8 cellular contexts compared by ENCODE assay signal in the genomic region with DNA sequence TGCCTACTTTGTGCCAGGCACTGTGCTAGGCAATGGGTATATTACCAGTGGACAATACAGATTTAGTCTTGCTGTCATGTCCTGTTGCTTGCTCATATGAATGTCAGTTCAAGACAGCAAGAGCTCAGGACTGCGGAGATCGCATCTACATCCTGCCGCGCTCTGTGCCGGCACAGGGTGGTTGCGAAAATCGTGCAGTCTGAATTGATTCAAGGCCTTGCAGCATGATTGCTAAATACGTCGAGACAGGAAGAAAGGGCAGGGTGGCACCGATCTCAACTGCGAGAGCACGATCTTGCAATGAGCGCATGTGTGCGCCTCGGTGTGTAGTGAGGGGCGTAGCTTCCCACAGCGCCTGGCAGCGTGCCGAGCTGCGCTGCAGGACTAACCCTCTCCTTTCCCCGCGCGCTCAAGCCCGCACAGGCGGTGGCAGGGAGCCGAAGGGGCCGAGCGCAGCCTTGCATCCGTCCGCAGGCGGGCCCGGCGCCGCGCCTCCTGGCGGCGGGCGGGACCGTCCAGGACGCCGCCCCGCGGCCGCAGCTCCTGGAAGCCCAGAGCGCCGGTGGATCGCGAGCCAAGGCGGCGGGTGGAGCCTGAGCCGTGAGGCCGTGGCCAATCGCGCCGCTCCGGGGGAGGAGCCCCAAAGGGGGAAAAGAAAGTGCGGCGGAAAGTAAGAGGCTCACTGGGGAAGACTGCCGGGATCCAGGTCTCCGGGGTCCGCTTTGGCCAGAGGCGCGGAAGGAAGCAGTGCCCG. TPM values are rescaled to one million over a fixed set of nuclear protein-coding genes. Genes with fewer than 3 reads are reported as not detected.
DNase-seq lines count a peak whose midpoint lies in the region; ATAC-seq and TF ChIP-seq lines count a peak whose summit lies in the region.

Gene IL1RAP (plus strand): TSS at position 677 of the 754 bp plus-strand sequence. CDS start 50,205 bp downstream, outside the sequence.

- intact Hi-C loops in activated CD4-positive, alpha-beta T cell treated with anti-CD3 and anti-CD28 coated beads for 36 hours (cut with DNase I, micrococcal nuclease): loop anchor here (1.0 to 10.0 kb wide), 8 partner anchors 22 to 549 kb away; no protein-coding TSS in a partner anchor
- intact Hi-C loops in left colon (cut with DNase I, micrococcal nuclease): no loop called here

- H3K4me1 Mint-ChIP-seq in activated CD4-positive, alpha-beta T cell treated with anti-CD3 and anti-CD28 coated beads for 36 hours: peaks cover 36% of the 10 kb centered on the region

- H3K9me3 Mint-ChIP-seq in activated CD4-positive, alpha-beta T cell treated with anti-CD3 and anti-CD28 coated beads for 36 hours (ENCODE audit: low read depth): peaks cover 2% of the 10 kb centered on the region

- ATAC-seq in GM18907 (IDR thresholded peaks at IDR 0.05; ENCODE audit: unreplicated experiment): peak; percentile 99
- ATAC-seq in HG03175 (IDR thresholded peaks at IDR 0.05; ENCODE audit: unreplicated experiment): peak; percentile 98
- ATAC-seq in activated CD4-positive, alpha-beta T cell treated with anti-CD3 and anti-CD28 coated beads for 36 hours: peak; percentile 94
- ATAC-seq in left colon: peak; percentile 97

- no peak for TF ChIP-seq CTCF in AG09319 (IDR thresholded peaks at IDR 0.05; ENCODE audit: low read depth, low read length)

- H3K27me3 Mint-ChIP-seq in activated CD4-positive, alpha-beta T cell treated with anti-CD3 and anti-CD28 coated beads for 36 hours: no peaks in the 10 kb centered on the region

- H3K4me3 Mint-ChIP-seq in activated CD4-positive, alpha-beta T cell treated with anti-CD3 and anti-CD28 coated beads for 36 hours: peak within 1 kb of the TSS; percentile 85

- H3K27ac Mint-ChIP-seq in activated CD4-positive, alpha-beta T cell treated with anti-CD3 and anti-CD28 coated beads for 36 hours: peak within 1 kb of the TSS; percentile 77

- H3K27ac ChIP-seq in cingulate gyrus (ENCODE audit: low read depth, low read length): peak within 1 kb of the TSS; percentile 66

- CTCF ChIA-PET in activated CD4-positive, alpha-beta T cell treated with anti-CD3 and anti-CD28 coated beads for 36 hours (lab: Charles Lee): interaction anchor here (0.6 to 1.5 kb wide), 13 partner anchors 13 to 1137 kb away, joined by 3 to 4 read pairs (median 3); no protein-coding TSS in a partner anchor

- DNase-seq in AG09319 (ENCODE audit: extremely low read depth, low read depth) (peak; percentile 89), NCI-H446 treated with DMSO at 0.1 percent for 48 hours (lab: John Stamatoyannopoulos, UW) (peak; percentile 48), left colon (peak; percentile 88 to 93)
- DNase-seq in activated CD4-positive, alpha-beta T cell treated with anti-CD3 and anti-CD28 coated beads for 36 hours: peak; percentile 92
- peak; percentile 71 to 81 for DNase-seq in stimulated activated CD4-positive, alpha-beta T cell treated with anti-CD3 and anti-CD28 coated beads, Interleukin-1b, Interleukin-23, amount 100 ng/mL, for 4 hours (ENCODE audit: low read depth in 2 of 2)

- peaks cover 10% of the 10 kb centered on the region for H3K36me3 Mint-ChIP-seq in activated CD4-positive, alpha-beta T cell treated with anti-CD3 and anti-CD28 coated beads for 36 hours (ENCODE audit: low read depth)

- POLR2A ChIA-PET in activated CD4-positive, alpha-beta T cell treated with anti-CD3 and anti-CD28 coated beads for 36 hours (lab: Charles Lee): interaction anchor here (1.0 to 1.4 kb wide), 2 partner anchors 22 to 105 kb away, joined by 3 to 15 read pairs; no protein-coding TSS in a partner anchor

RNA-seq across cellular contexts. Expression of gene IL1RAP, which starts in this region (rescaled TPM):
- 10 to 100 TPM; 12.1 to 16.1 TPM for total RNA-seq in activated CD4-positive, alpha-beta T cell treated with anti-CD3 and anti-CD28 coated beads for 36 hours
- total RNA-seq in left colon: 1 to 10 TPM; 4.9 to 6.1 TPM

Comparison
In these comparisons a context has a peak if more than half of its experiments do, and no peak if none do; other contexts are left out.
1. Peak in every context shown above with its lines: DNase-seq, ATAC-seq and H3K27ac ChIP-seq.
2. intact Hi-C loops: an anchor here in activated CD4-positive, alpha-beta T cell treated with anti-CD3 and anti-CD28 coated beads for 36 hours (1.0 to 10.0 kb wide); none called in left colon.